12 cellular contexts compared by ENCODE assay signal in genomic region chr12:93302331-93303229, GRCh38.
DNase-seq lines count a peak whose midpoint lies in the region; ATAC-seq and TF ChIP-seq lines count a peak whose summit lies in the region.
"Had no signal": no experiment of that assay in that cellular context is flagged by ENCODE, and none has a peak within 500 bp of the region (broad histone marks: within the 10 kb centered on the region; RNA-seq: fewer than 3 reads in every experiment).

No MANE protein-coding gene starts in this region.

- peak; percentile 14; the same call in 2 of the 3 replicates for ATAC-seq in SK-N-SH treated with all-trans-retinoic acid at 6 μM for 48 hours
- ATAC-seq: GM23338 had no signal

- peak; percentile 47 for DNase-seq in AG20443 (ENCODE audit: low spot score)
- DNase-seq in fibroblast of villous mesenchyme (ENCODE audit: low read depth), result peak; percentile 35
- DNase-seq in pons (ENCODE audit: low spot score), result peak; percentile 10
- DNase-seq in GM19238 (ENCODE audit: insufficient read length, low spot score), result no peak
- DNase-seq in H4 (ENCODE audit: low spot score), result no peak
- no peak for DNase-seq in NCI-H446 treated with DMSO at 0.1 percent for 48 hours (lab: John Stamatoyannopoulos, UW)
- no peak for DNase-seq in substantia nigra (lab: John Stamatoyannopoulos, UW)
- DNase-seq: NCI-H345, T-helper 2 cell had no signal

- no peak overlapping the region for H3K4me3 ChIP-seq in fibroblast of villous mesenchyme (ENCODE audit: low read depth, low read length)
- H3K4me3 ChIP-seq: GM23338 had no signal

- H3K27ac ChIP-seq in substantia nigra (ENCODE audit: low read depth, low read length, poor library complexity, severe bottlenecking), result no peak overlapping the region
- H3K27ac ChIP-seq: C4-2B had no signal

- no peak for TF ChIP-seq CTCF in fibroblast of villous mesenchyme (IDR thresholded peaks at IDR 0.05; ENCODE audit: insufficient read depth, low read depth, low read length)

TF ChIP-seq in SK-N-SH treated with all-trans-retinoic acid at 6 μM for 48 hours, 23 proteins besides CTCF, POLR2A, EP300 and RAD21:
- no peak for TF ChIP-seq TOX (CRISPR knock-in tag; IDR thresholded peaks at IDR 0.05; ENCODE audit: borderline replicate concordance)
- no peak for TF ChIP-seq TCF4 (CRISPR knock-in tag; IDR thresholded peaks at IDR 0.05; ENCODE audit: borderline replicate concordance)
- no peak for TF ChIP-seq ESRRG (CRISPR knock-in tag; IDR thresholded peaks at IDR 0.05)
- no peak for TF ChIP-seq ZNF70 (CRISPR knock-in tag; IDR thresholded peaks at IDR 0.05)
- no peak for TF ChIP-seq SNAI2 (CRISPR knock-in tag; IDR thresholded peaks at IDR 0.05)
- no peak for TF ChIP-seq GLIS3 (CRISPR knock-in tag; IDR thresholded peaks at IDR 0.05)
- no peak for TF ChIP-seq ZNF565 (CRISPR knock-in tag; conservative IDR thresholded peaks at IDR 0.05; ENCODE audit: low read depth)
- no peak for TF ChIP-seq RARB (CRISPR knock-in tag; IDR thresholded peaks at IDR 0.05)
- no peak; the same call in 1 of the 2 replicates for TF ChIP-seq POU6F1 (CRISPR knock-in tag; IDR thresholded peaks at IDR 0.05; ENCODE audit: borderline replicate concordance, low read depth)
- peak; percentile 77 for TF ChIP-seq ISL1 (CRISPR knock-in tag; IDR thresholded peaks at IDR 0.05)
- TF ChIP-seq CSRNP3 (CRISPR knock-in tag; IDR thresholded peaks at IDR 0.05), result no peak
- TF ChIP-seq CREB5 (CRISPR knock-in tag; IDR thresholded peaks at IDR 0.05; ENCODE audit: low read depth), result peak; percentile 77; the same call in 1 of the 2 replicates
- TF ChIP-seq ZNF8 (CRISPR knock-in tag; IDR thresholded peaks at IDR 0.05), result no peak
- no peak for TF ChIP-seq ZFP3 (CRISPR knock-in tag; IDR thresholded peaks at IDR 0.05)

Comparison
In these comparisons a context has a peak if more than half of its experiments do, and no peak if none do; other contexts are left out.
1. DNase-seq: peak in AG20443 (single experiment), fibroblast of villous mesenchyme (single experiment) and pons (single experiment); none in GM19238 (single experiment), H4 (single experiment), NCI-H446 treated with DMSO at 0.1 percent for 48 hours (single experiment) and substantia nigra (0 of 49).